In the genomic region with DNA sequence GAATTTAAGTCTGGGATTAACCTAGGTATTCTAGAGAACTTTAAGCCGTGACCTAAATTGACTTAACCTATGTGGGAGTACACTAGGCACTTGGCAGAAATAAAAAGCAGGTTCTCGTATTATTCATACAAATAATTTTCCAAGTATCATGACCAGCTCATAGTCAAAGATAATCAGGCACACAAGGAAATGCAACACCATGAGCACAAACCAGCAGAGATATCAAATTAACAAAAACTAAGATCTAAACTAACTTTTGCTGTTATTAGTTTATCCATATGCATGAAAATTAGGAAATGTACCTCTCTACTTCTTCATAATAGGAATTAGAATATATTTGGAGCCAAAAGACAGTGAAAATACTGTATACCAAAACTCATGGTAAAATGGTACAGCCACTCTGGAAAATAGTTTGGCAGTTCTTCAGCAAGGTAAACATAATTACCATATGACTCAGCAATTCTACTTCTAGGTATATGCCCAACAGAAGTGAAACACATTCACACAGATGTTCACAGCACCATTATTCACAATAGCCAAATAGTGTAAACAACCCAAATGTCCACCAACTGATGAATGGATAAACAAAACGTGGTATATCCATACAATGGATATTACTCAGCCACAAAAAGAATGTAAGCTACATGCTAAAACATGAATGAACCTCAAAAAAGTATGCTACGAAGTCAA, we compare ENCODE assay signal across 1 cellular context.
A peak's percentile ranks its signal among the peaks of the same experiment; 100 is the strongest.
TF ChIP-seq lines count a peak whose summit lies in the region.

No MANE protein-coding gene starts in this region.

TF ChIP-seq in A549, 52 proteins besides CTCF, POLR2A, EP300 and RAD21 (continued from another document):
- TF ChIP-seq RCOR1 (IDR thresholded peaks at IDR 0.05; ENCODE audit: low read depth, low read length) (no peak), NFE2L2 (conservative IDR thresholded peaks at IDR 0.05; ENCODE audit: low read length) (peak; percentile 65), FOSB (CRISPR knock-in tag; IDR thresholded peaks at IDR 0.05) (no peak), KDM5A (IDR thresholded peaks at IDR 0.05) (no peak), POLR2AphosphoS2 (conservative IDR thresholded peaks at IDR 0.05; ENCODE audit: low read length) (no peak), MAFK (IDR thresholded peaks at IDR 0.05; ENCODE audit: partially characterized antibody) (peak; percentile 87), GATA3 (IDR thresholded peaks at IDR 0.05; ENCODE audit: borderline replicate concordance) (no peak), RNF2 (IDR thresholded peaks at IDR 0.05; ENCODE audit: borderline replicate concordance, low read depth) (no peak)
